ENCODE assay signal across 32 cellular contexts in the genomic region with DNA sequence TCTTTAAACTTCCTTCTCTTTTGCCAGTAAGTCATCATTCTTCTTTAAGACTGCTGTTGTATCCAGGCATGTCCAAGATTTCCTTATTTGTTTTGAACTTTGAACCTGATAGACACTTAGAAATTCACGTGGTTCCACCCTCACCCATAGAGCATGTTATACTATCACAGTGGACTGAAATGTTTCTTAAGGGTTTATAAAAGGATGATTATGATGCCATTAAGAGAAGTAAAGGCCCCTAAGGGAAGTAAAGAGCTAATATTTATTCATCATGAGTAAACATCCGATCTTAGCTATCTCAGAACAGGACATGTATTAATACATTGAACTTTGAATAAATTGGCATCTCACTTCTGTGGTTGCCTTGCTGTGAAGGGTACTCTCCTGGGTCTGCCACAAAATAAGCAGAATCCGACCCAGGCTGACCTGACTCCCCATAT. TPM values are rescaled to one million over a fixed set of nuclear protein-coding genes. Genes with fewer than 3 reads are reported as not detected.
DNase-seq lines count a peak whose midpoint lies in the region; ATAC-seq and TF ChIP-seq lines count a peak whose summit lies in the region.
"Had no signal": no experiment of that assay in that cellular context is flagged by ENCODE, and none has a peak within 500 bp of the region (broad histone marks: within the 10 kb centered on the region; RNA-seq: fewer than 3 reads in every experiment).

No MANE protein-coding gene starts in this region.

- CTCF ChIA-PET in CD4-positive, alpha-beta memory T cell (lab: Charles Lee; ENCODE audit: partially characterized antibody): interaction anchor here (1.5 kb wide), 1 partner anchor 31 kb away, joined by 4 read pairs; no protein-coding TSS in a partner anchor

- TF ChIP-seq POLR2A in testis (IDR thresholded peaks at IDR 0.05): no peak

- no peaks in the 10 kb centered on the region for H3K27me3 Mint-ChIP-seq in dendritic cell treated with granulocyte-macrophage colony-stimulating factor and Interleukin-4, amounts not matched to agents 40 ng/mL and 50 ng/mL, for 4 days
- peaks cover 2 to 8% of the 10 kb centered on the region in 2 donors for H3K27me3 Mint-ChIP-seq in CD4-positive, alpha-beta memory T cell

- H3K4me1 ChIP-seq in Loucy (ENCODE audit: insufficient read depth, low read length, poor library complexity, severe bottlenecking) (peaks cover 9% of the 10 kb centered on the region), mucosa of rectum (ENCODE audit: control insufficient read depth in 2 of 2, insufficient read depth in 2 of 2, low read length in 2 of 2) (peaks cover 17 to 25% of the 10 kb centered on the region in 2 donors), testis (no peaks in the 10 kb centered on the region)
- H3K4me1 ChIP-seq in CD4-positive, alpha-beta memory T cell (ENCODE audit: insufficient read depth, low read length): no peaks in the 10 kb centered on the region
- H3K4me1 ChIP-seq: BE2C had no signal

- H3K4me3 ChIP-seq in Loucy (ENCODE audit: low read length, poor library complexity, severe bottlenecking) (no peak overlapping the region), mucosa of rectum (ENCODE audit: low read length in 2 of 2) (no peak overlapping the region), testis (no peak overlapping the region)
- H3K4me3 ChIP-seq in CD4-positive, alpha-beta memory T cell (ENCODE audit: low read length in 2 of 2): no peak overlapping the region
- H3K4me3 ChIP-seq: coronary artery, GM23248, heart left ventricle, PC-9, stomach, tibial nerve had no signal

- TF ChIP-seq CTCF in Loucy (conservative IDR thresholded peaks at IDR 0.05; ENCODE audit: low read length) (no peak), testis (IDR thresholded peaks at IDR 0.05) (no peak)

- peaks cover 48% of the 10 kb centered on the region for H3K4me1 Mint-ChIP-seq in dendritic cell treated with granulocyte-macrophage colony-stimulating factor and Interleukin-4, amounts not matched to agents 40 ng/mL and 50 ng/mL, for 4 days (ENCODE audit: low read depth)
- H3K4me1 Mint-ChIP-seq in CD4-positive, alpha-beta memory T cell: no peaks in the 10 kb centered on the region
- H3K4me1 Mint-ChIP-seq: mesothelial cell of epicardium, natural killer cell had no signal

- intact Hi-C loops in dendritic cell treated with granulocyte-macrophage colony-stimulating factor and Interleukin-4, amounts not matched to agents 40 ng/mL and 50 ng/mL, for 4 days (cut with micrococcal nuclease): no loop called here
- intact Hi-C loops in testis (cut with DNase I; ENCODE audit: low total_unique reads): no loop called here
- intact Hi-C loops in CD4-positive, alpha-beta memory T cell (cut with micrococcal nuclease): no loop called here

- H3K9me2 ChIP-seq in Loucy (replicated peaks; ENCODE audit: low read depth, low read length): no peaks in the 10 kb centered on the region

- H3K4me3 Mint-ChIP-seq in dendritic cell treated with granulocyte-macrophage colony-stimulating factor and Interleukin-4, amounts not matched to agents 40 ng/mL and 50 ng/mL, for 4 days: no peak overlapping the region
- H3K4me3 Mint-ChIP-seq in CD4-positive, alpha-beta memory T cell: no peak overlapping the region
- H3K4me3 Mint-ChIP-seq: effector memory CD8-positive, alpha-beta T cell; mesothelial cell of epicardium; natural killer cell had no signal

- no peaks in the 10 kb centered on the region for H3K9me3 Mint-ChIP-seq in dendritic cell treated with granulocyte-macrophage colony-stimulating factor and Interleukin-4, amounts not matched to agents 40 ng/mL and 50 ng/mL, for 4 days
- no peaks in the 10 kb centered on the region for H3K9me3 Mint-ChIP-seq in CD4-positive, alpha-beta memory T cell
- H3K9me3 Mint-ChIP-seq: effector memory CD8-positive, alpha-beta T cell; natural killer cell had no signal

- H3K9me3 ChIP-seq in Loucy (ENCODE audit: insufficient read depth, low read depth, low read length) (no peaks in the 10 kb centered on the region), mucosa of rectum (ENCODE audit: control insufficient read depth in 2 of 2, low read length in 2 of 2) (no peaks in the 10 kb centered on the region), testis (no peaks in the 10 kb centered on the region)
- H3K9me3 ChIP-seq in CD4-positive, alpha-beta memory T cell (ENCODE audit: control insufficient read depth in 1 of 2, low read length in 2 of 2): no peaks in the 10 kb centered on the region
- H3K9me3 ChIP-seq: BE2C, heart left ventricle, stomach, tibial nerve had no signal

- H3K27me3 ChIP-seq in Loucy (ENCODE audit: insufficient read depth, low read length, poor library complexity, severe bottlenecking) (no peaks in the 10 kb centered on the region), mucosa of rectum (ENCODE audit: control insufficient read depth in 2 of 2, insufficient read depth in 2 of 2, low read length in 2 of 2) (no peaks in the 10 kb centered on the region), testis (no peaks in the 10 kb centered on the region)
- no peaks in the 10 kb centered on the region for H3K27me3 ChIP-seq in CD4-positive, alpha-beta memory T cell (ENCODE audit: insufficient read depth, low read length)
- H3K27me3 ChIP-seq: heart left ventricle, stomach, tibial nerve had no signal

- peaks cover 58% of the 10 kb centered on the region for H3K36me3 Mint-ChIP-seq in dendritic cell treated with granulocyte-macrophage colony-stimulating factor and Interleukin-4, amounts not matched to agents 40 ng/mL and 50 ng/mL, for 4 days (ENCODE audit: low read depth)
- H3K36me3 Mint-ChIP-seq in CD4-positive, alpha-beta memory T cell: no peaks in the 10 kb centered on the region
- H3K36me3 Mint-ChIP-seq: natural killer cell had no signal

- peak overlapping the region; percentile 29 for H3K9ac ChIP-seq in Loucy (ENCODE audit: low read depth, low read length, poor library complexity, severe bottlenecking)
- peak overlapping the region in 1 of 2 donors; percentile 27 for H3K9ac ChIP-seq in mucosa of rectum (ENCODE audit: low read depth in 1 of 2, low read length in 2 of 2)
- H3K9ac ChIP-seq: GM23248, KMS-11 had no signal

- no peak for ATAC-seq in HG02870 (IDR thresholded peaks at IDR 0.05; ENCODE audit: unreplicated experiment)
- ATAC-seq: effector memory CD8-positive, alpha-beta T cell; natural killer cell had no signal

- H4K20me1 ChIP-seq in Loucy (ENCODE audit: insufficient read depth, low read length, poor library complexity, severe bottlenecking): no peaks in the 10 kb centered on the region

- 78 to 79% methylated on average over 3 of the region's 3 CpGs for WGBS in testis, 2 donors

- H3K36me3 ChIP-seq in Loucy (ENCODE audit: insufficient read depth, low read length) (no peaks in the 10 kb centered on the region), mucosa of rectum (ENCODE audit: control insufficient read depth in 2 of 2, insufficient read depth in 2 of 2, low read length in 2 of 2) (peaks cover 0 to 3% of the 10 kb centered on the region in 2 donors), testis (ENCODE audit: low read depth, missing control alignments) (no peaks in the 10 kb centered on the region)
- H3K36me3 ChIP-seq in CD4-positive, alpha-beta memory T cell (ENCODE audit: insufficient read depth, low read length): no peaks in the 10 kb centered on the region
- H3K36me3 ChIP-seq: BE2C, stomach, tibial nerve had no signal

- H3F3A ChIP-seq in Loucy (ENCODE audit: low read depth): no peaks in the 10 kb centered on the region

- H3K79me2 ChIP-seq in Loucy (ENCODE audit: insufficient read depth, low read length): no peaks in the 10 kb centered on the region

- POLR2A ChIA-PET in CD4-positive, alpha-beta memory T cell (lab: Charles Lee; ENCODE audit: partially characterized antibody): no interaction called here

- peak overlapping the region; percentile 86 to 90 for H3K27ac ChIP-seq in mucosa of rectum (ENCODE audit: low read depth in 2 of 2, low read length in 2 of 2)
- no peak overlapping the region for H3K27ac ChIP-seq in testis
- no peak overlapping the region for H3K27ac ChIP-seq in CD4-positive, alpha-beta memory T cell (ENCODE audit: low read depth, low read length)
- H3K27ac ChIP-seq: coronary artery, GM23248, KMS-11, PC-9 had no signal

- H3K4me2 ChIP-seq in Loucy (ENCODE audit: low read depth, low read length, poor library complexity, severe bottlenecking): no peak overlapping the region
- H3K4me2 ChIP-seq: KMS-11, PC-9 had no signal

- DNase-seq in COLO829 (ENCODE audit: low spot score) (peak; percentile 82), testis (no peak), globus pallidus (ENCODE audit: low spot score) (no peak)
- DNase-seq in CD4-positive, alpha-beta memory T cell: no peak
- DNase-seq: ACHN; activated CD4-positive, alpha-beta T cell treated with anti-CD3 and anti-CD28 coated beads, Interleukin-2, amount 50 U/mL, for 4 hours; activated naive CD4-positive, alpha-beta T cell treated with anti-CD3 and anti-CD28 coated beads, Interleukin-2, amount 50 U/mL, for 16 hours; amygdala; BE2C; effector memory CD8-positive, alpha-beta T cell; GM23248; heart left ventricle; MV-4-11; natural killer cell; NCI-H1694; NCI-H510A; PC-9; SHP77; stimulated activated CD4-positive, alpha-beta T cell treated with anti-CD3 and anti-CD28 coated beads, Interleukin-2, amount 100 ng/mL, for 24 hours; stomach; SW 1271; T-helper 9 cell had no signal

- H3K27ac Mint-ChIP-seq in dendritic cell treated with granulocyte-macrophage colony-stimulating factor and Interleukin-4, amounts not matched to agents 40 ng/mL and 50 ng/mL, for 4 days: peak overlapping the region; percentile 63
- no peak overlapping the region for H3K27ac Mint-ChIP-seq in CD4-positive, alpha-beta memory T cell
- H3K27ac Mint-ChIP-seq: effector memory CD8-positive, alpha-beta T cell; mesothelial cell of epicardium; natural killer cell had no signal

- H2AFZ ChIP-seq in Loucy (ENCODE audit: low read length): no peak overlapping the region
- H2AFZ ChIP-seq: GM23248, PC-9 had no signal

RNA-seq across cellular contexts. Expression of gene PRKACG, which starts 49.8 kb away (rescaled TPM):
- 10 to 100 TPM; 14.0 to 14.2 TPM for total RNA-seq in testis
- 46.5 TPM for polyA plus RNA-seq in testis (ENCODE audit: insufficient read depth, low read depth, low replicate concordance)
- not detected for total RNA-seq in CD4-positive, alpha-beta memory T cell
- polyA plus RNA-seq in CD4-positive, alpha-beta memory T cell: not detected
- total RNA-seq: GM23248, heart left ventricle, mesothelial cell of epicardium, natural killer cell, omental fat pad, PC-9, renal cortical epithelial cell, stomach, tibial nerve had no signal
- polyA plus RNA-seq: GM23248, heart left ventricle, stomach had no signal

Comparison
In these comparisons a context has a peak if more than half of its experiments do, and no peak if none do; other contexts are left out.
1. H3K27ac ChIP-seq: peak in mucosa of rectum (2 of 2); none in testis (0 of 2) and CD4-positive, alpha-beta memory T cell (single experiment).
2. RNA of gene PRKACG, which starts 49.8 kb away (total RNA-seq): 14.0 to 14.2 TPM in testis; not detected in CD4-positive, alpha-beta memory T cell; every median in the first group is over 10 times any median in the second.